1 cellular context compared by ENCODE assay signal in the genomic region with DNA sequence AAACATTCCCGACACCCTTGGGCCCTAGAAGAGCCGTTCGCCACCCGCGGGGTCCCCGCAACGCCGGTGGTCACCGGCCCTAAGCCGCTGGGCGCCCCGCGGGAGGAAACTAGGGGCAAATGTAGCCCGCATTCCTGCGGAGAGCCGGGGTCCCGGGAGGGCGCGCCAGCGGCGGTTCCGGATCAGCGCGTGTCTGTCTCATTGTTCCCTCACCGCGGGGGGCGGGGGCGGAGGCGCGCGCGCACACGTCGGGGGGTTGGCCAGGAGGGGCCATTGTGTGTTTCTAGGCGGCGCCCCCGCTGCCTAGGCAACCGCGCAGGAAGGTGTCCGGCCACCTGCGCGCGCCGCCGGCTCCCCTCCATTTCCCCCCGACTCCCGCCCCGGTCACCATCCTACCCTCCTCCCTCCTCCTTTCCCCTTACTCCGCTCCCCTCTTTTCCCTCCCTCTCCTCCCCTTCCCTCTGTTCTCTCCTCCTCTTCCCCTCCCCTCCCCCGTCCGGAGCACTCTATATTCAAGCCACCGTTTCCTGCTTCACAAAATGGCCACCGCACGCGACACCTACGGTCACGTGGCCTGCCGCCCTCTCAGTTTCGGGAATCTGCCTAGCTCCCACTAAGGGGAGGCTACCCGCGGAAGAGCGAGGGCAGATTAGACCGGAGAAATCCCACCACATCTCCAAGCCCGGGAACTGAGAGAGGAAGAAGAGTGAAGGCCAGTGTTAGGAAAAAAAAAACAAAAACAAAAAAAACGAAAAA.
A peak's percentile ranks its signal among the peaks of the same experiment; 100 is the strongest.
TF ChIP-seq lines count a peak whose summit lies in the region.

No MANE protein-coding gene starts in this region.

TF ChIP-seq in K562, 482 proteins besides CTCF, POLR2A, EP300 and RAD21 (continued from another document and continues in another):
- TF ChIP-seq, protein P1, sequence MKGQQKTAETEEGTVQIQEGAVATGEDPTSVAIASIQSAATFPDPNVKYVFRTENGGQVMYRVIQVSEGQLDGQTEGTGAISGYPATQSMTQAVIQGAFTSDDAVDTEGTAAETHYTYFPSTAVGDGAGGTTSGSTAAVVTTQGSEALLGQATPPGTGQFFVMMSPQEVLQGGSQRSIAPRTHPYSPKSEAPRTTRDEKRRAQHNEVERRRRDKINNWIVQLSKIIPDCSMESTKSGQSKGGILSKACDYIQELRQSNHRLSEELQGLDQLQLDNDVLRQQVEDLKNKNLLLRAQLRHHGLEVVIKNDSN (CRISPR knock-in tag; IDR thresholded peaks at IDR 0.05), result peak; percentile 96
- TF ChIP-seq OTX1 (CRISPR knock-in tag; IDR thresholded peaks at IDR 0.05), result peak; percentile 45; the same call in 1 of the 2 replicates
- no peak for TF ChIP-seq SRSF9 (IDR thresholded peaks at IDR 0.05; ENCODE audit: borderline replicate concordance, low read depth, low read length)
- TF ChIP-seq IFI16 (CRISPR knock-in tag; IDR thresholded peaks at IDR 0.05), result no peak
- no peak for TF ChIP-seq CHCHD3 (CRISPR knock-in tag; IDR thresholded peaks at IDR 0.05)
- TF ChIP-seq ZNF263 (CRISPR knock-in tag; IDR thresholded peaks at IDR 0.05; ENCODE audit: borderline replicate concordance), result peak; percentile 72
- TF ChIP-seq, protein P2, sequence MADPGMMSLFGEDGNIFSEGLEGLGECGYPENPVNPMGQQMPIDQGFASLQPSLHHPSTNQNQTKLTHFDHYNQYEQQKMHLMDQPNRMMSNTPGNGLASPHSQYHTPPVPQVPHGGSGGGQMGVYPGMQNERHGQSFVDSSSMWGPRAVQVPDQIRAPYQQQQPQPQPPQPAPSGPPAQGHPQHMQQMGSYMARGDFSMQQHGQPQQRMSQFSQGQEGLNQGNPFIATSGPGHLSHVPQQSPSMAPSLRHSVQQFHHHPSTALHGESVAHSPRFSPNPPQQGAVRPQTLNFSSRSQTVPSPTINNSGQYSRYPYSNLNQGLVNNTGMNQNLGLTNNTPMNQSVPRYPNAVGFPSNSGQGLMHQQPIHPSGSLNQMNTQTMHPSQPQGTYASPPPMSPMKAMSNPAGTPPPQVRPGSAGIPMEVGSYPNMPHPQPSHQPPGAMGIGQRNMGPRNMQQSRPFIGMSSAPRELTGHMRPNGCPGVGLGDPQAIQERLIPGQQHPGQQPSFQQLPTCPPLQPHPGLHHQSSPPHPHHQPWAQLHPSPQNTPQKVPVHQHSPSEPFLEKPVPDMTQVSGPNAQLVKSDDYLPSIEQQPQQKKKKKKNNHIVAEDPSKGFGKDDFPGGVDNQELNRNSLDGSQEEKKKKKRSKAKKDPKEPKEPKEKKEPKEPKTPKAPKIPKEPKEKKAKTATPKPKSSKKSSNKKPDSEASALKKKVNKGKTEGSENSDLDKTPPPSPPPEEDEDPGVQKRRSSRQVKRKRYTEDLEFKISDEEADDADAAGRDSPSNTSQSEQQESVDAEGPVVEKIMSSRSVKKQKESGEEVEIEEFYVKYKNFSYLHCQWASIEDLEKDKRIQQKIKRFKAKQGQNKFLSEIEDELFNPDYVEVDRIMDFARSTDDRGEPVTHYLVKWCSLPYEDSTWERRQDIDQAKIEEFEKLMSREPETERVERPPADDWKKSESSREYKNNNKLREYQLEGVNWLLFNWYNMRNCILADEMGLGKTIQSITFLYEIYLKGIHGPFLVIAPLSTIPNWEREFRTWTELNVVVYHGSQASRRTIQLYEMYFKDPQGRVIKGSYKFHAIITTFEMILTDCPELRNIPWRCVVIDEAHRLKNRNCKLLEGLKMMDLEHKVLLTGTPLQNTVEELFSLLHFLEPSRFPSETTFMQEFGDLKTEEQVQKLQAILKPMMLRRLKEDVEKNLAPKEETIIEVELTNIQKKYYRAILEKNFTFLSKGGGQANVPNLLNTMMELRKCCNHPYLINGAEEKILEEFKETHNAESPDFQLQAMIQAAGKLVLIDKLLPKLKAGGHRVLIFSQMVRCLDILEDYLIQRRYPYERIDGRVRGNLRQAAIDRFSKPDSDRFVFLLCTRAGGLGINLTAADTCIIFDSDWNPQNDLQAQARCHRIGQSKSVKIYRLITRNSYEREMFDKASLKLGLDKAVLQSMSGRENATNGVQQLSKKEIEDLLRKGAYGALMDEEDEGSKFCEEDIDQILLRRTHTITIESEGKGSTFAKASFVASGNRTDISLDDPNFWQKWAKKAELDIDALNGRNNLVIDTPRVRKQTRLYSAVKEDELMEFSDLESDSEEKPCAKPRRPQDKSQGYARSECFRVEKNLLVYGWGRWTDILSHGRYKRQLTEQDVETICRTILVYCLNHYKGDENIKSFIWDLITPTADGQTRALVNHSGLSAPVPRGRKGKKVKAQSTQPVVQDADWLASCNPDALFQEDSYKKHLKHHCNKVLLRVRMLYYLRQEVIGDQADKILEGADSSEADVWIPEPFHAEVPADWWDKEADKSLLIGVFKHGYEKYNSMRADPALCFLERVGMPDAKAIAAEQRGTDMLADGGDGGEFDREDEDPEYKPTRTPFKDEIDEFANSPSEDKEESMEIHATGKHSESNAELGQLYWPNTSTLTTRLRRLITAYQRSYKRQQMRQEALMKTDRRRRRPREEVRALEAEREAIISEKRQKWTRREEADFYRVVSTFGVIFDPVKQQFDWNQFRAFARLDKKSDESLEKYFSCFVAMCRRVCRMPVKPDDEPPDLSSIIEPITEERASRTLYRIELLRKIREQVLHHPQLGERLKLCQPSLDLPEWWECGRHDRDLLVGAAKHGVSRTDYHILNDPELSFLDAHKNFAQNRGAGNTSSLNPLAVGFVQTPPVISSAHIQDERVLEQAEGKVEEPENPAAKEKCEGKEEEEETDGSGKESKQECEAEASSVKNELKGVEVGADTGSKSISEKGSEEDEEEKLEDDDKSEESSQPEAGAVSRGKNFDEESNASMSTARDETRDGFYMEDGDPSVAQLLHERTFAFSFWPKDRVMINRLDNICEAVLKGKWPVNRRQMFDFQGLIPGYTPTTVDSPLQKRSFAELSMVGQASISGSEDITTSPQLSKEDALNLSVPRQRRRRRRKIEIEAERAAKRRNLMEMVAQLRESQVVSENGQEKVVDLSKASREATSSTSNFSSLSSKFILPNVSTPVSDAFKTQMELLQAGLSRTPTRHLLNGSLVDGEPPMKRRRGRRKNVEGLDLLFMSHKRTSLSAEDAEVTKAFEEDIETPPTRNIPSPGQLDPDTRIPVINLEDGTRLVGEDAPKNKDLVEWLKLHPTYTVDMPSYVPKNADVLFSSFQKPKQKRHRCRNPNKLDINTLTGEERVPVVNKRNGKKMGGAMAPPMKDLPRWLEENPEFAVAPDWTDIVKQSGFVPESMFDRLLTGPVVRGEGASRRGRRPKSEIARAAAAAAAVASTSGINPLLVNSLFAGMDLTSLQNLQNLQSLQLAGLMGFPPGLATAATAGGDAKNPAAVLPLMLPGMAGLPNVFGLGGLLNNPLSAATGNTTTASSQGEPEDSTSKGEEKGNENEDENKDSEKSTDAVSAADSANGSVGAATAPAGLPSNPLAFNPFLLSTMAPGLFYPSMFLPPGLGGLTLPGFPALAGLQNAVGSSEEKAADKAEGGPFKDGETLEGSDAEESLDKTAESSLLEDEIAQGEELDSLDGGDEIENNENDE (IDR thresholded peaks at IDR 0.05; ENCODE audit: low read depth, low read length), result no peak
- TF ChIP-seq KDM5B (IDR thresholded peaks at IDR 0.05; ENCODE audit: insufficient replicate concordance, low read depth, low read length), result peak; percentile 60
- TF ChIP-seq, protein P3, sequence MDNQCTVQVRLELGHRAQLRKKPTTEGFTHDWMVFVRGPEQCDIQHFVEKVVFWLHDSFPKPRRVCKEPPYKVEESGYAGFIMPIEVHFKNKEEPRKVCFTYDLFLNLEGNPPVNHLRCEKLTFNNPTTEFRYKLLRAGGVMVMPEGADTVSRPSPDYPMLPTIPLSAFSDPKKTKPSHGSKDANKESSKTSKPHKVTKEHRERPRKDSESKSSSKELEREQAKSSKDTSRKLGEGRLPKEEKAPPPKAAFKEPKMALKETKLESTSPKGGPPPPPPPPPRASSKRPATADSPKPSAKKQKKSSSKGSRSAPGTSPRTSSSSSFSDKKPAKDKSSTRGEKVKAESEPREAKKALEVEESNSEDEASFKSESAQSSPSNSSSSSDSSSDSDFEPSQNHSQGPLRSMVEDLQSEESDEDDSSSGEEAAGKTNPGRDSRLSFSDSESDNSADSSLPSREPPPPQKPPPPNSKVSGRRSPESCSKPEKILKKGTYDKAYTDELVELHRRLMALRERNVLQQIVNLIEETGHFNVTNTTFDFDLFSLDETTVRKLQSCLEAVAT (IDR thresholded peaks at IDR 0.05), result peak; percentile 34 to 64; a peak in 3 of 4 replicates
- TF ChIP-seq POLR3G (IDR thresholded peaks at IDR 0.05; ENCODE audit: extremely low read depth, insufficient read length, insufficient replicate concordance), result no peak
- peak; percentile 69; the same call in 1 of the 2 replicates for TF ChIP-seq PHF8 (IDR thresholded peaks at IDR 0.05; ENCODE audit: borderline replicate concordance, low read length)
- no peak for TF ChIP-seq NUFIP1 (IDR thresholded peaks at IDR 0.05; ENCODE audit: partially characterized antibody)
- peak in 1 of 2 experiments; percentile 89; a peak in 2 of 4 replicates for TF ChIP-seq ZNF318 (IDR thresholded peaks at IDR 0.05; ENCODE audit: borderline replicate concordance in 1 of 2, low read depth in 1 of 2)
- TF ChIP-seq DPF2 (IDR thresholded peaks at IDR 0.05), result peak; percentile 71
- no peak for TF ChIP-seq STAT5B (CRISPR knock-in tag; IDR thresholded peaks at IDR 0.05)
- peak; percentile 93 for TF ChIP-seq RFX1 (IDR thresholded peaks at IDR 0.05)
- TF ChIP-seq PTRF (tag; IDR thresholded peaks at IDR 0.05), result no peak
- TF ChIP-seq MIER1 (IDR thresholded peaks at IDR 0.05; ENCODE audit: low read depth), result no peak
- no peak for TF ChIP-seq HINFP (tag; conservative IDR thresholded peaks at IDR 0.05; ENCODE audit: low read depth)
- TF ChIP-seq, protein P4, sequence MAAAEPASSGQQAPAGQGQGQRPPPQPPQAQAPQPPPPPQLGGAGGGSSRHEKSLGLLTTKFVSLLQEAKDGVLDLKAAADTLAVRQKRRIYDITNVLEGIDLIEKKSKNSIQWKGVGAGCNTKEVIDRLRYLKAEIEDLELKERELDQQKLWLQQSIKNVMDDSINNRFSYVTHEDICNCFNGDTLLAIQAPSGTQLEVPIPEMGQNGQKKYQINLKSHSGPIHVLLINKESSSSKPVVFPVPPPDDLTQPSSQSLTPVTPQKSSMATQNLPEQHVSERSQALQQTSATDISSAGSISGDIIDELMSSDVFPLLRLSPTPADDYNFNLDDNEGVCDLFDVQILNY (CRISPR knock-in tag; IDR thresholded peaks at IDR 0.05), result no peak
- peak; percentile 73 for TF ChIP-seq GATAD2A (IDR thresholded peaks at IDR 0.05)
